In genomic region chr2:104976603-104977120, GRCh38 we compare ENCODE assay signal across 8 cellular contexts.
DNase-seq lines count a peak whose midpoint lies in the region; ATAC-seq and TF ChIP-seq lines count a peak whose summit lies in the region.

No MANE protein-coding gene starts in this region.

- ATAC-seq in GM19043 (IDR thresholded peaks at IDR 0.05; ENCODE audit: low read depth, unreplicated experiment): peak; percentile 96
- peak; percentile 95 for ATAC-seq in HG03039 (IDR thresholded peaks at IDR 0.05; ENCODE audit: unreplicated experiment)

- intact Hi-C loops in breast epithelium (cut with DNase I; ENCODE audit: low total_unique reads): no loop called here

- no peaks in the 10 kb centered on the region for H3K36me3 ChIP-seq in Peyer's patch
- no peaks in the 10 kb centered on the region for H3K36me3 ChIP-seq in breast epithelium

- TF ChIP-seq POLR2A in Peyer's patch (IDR thresholded peaks at IDR 0.05) (no peak), breast epithelium (IDR thresholded peaks at IDR 0.05) (no peak)

- H3K4me1 ChIP-seq in Peyer's patch: no peaks in the 10 kb centered on the region
- no peaks in the 10 kb centered on the region for H3K4me1 ChIP-seq in breast epithelium

- peak in 3 of 6 experiments; percentile 9 to 38 (median 22) for TF ChIP-seq CTCF in Peyer's patch (IDR thresholded peaks at IDR 0.05)
- no peak for TF ChIP-seq CTCF in breast epithelium (IDR thresholded peaks at IDR 0.05)

- no peaks in the 10 kb centered on the region for H3K9me3 ChIP-seq in Peyer's patch
- no peaks in the 10 kb centered on the region for H3K9me3 ChIP-seq in breast epithelium

- H3K27me3 ChIP-seq in Peyer's patch (no peaks in the 10 kb centered on the region), breast epithelium (no peaks in the 10 kb centered on the region)

- no peak overlapping the region for H3K4me3 ChIP-seq in Peyer's patch
- no peak overlapping the region for H3K4me3 ChIP-seq in breast epithelium

- DNase-seq in ELF-1 (ENCODE audit: low read depth, low spot score) (peak; percentile 41), Peyer's patch (peak in 2 of 3 donors; percentile 70 to 71), kidney tubule cell (ENCODE audit: low spot score) (peak; percentile 28), NCI-H446 treated with DMSO at 0.1 percent for 48 hours (lab: John Stamatoyannopoulos, UW) (no peak), breast epithelium (ENCODE audit: low spot score in 2 of 2) (no peak), DMS153 (lab: John Stamatoyannopoulos, UW) (no peak)

- H3K27ac ChIP-seq in Peyer's patch (peak overlapping the region in 1 of 4 donors; percentile 63), breast epithelium (no peak overlapping the region)

Comparison
In these comparisons a context has a peak if more than half of its experiments do, and no peak if none do; other contexts are left out.
1. DNase-seq: peak in ELF-1 (single experiment), Peyer's patch (2 of 3) and kidney tubule cell (single experiment); none in NCI-H446 treated with DMSO at 0.1 percent for 48 hours (single experiment), breast epithelium (0 of 2) and DMS153 (single experiment).